29 cellular contexts compared by ENCODE assay signal in the genomic region with DNA sequence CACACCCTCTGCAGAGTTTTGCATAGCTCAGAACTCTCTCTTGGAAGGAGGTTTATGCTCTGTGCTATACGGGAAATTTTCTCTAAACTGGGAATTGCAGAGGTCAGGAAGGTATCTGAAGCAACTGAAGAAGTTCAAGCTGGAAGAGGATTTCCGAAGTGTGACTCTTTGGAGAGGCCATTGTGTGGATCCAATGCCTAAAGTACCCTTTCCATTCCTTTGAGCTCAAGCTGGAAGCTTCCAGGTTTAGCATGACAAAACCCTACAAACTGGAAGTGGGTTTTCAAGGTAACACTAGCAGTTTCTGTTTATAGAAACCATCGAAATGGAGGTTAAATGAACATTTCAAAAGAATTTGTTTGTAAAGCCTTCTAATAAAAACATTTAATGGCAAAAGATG.
"Had no signal": no experiment of that assay in that cellular context is flagged by ENCODE, and none has a peak within 500 bp of the region (broad histone marks: within the 10 kb centered on the region; RNA-seq: fewer than 3 reads in every experiment).

No MANE protein-coding gene starts in this region.

- H3K36me3 ChIP-seq: breast epithelium, Peyer's patch, SJSA1 had no signal

- DNase-seq: activated CD4-positive, alpha-beta T cell treated with anti-CD3 and anti-CD28 coated beads for 36 hours; activated CD4-positive, alpha-beta T cell treated with anti-CD3 and anti-CD28 coated beads, Interleukin-2, amount 10 ng/mL, durations not matched to agents 7 days and 5 days; activated CD4-positive, alpha-beta T cell treated with anti-CD3 and anti-CD28 coated beads, Interleukin-2, amount 50 U/mL, for 48 hours; activated CD8-positive, alpha-beta T cell treated with anti-CD3 and anti-CD28 coated beads, Interleukin-2, amount 10 ng/mL, durations not matched to agents 7 days and 5 days; activated gamma-delta T cell; activated naive CD4-positive, alpha-beta T cell treated with Interleukin-2 at 50 U/mL for 16 hours; activated naive CD8-positive, alpha-beta T cell treated with anti-CD3 and anti-CD28 coated beads, Interleukin-2, amount 10 ng/mL, durations not matched to agents 7 days and 5 days; activated T-cell treated with anti-CD3 and anti-CD28 coated beads, Interleukin-2, amount 50 U/mL, for 24 hours; body of pancreas; NCI-H1105; NCI-H1436; NCI-H1694; NCI-H1930; NCI-H2081 treated with DMSO at 0.1 percent for 48 hours; NCI-H226; NCI-H446 treated with DMSO at 0.1 percent for 48 hours; NCI-H524; PC-3; Peyer's patch; RPMI8226; SHP77 treated with DMSO at 0.1 percent for 48 hours; SK-N-SH had no signal

- H3K9me3 Mint-ChIP-seq: activated CD4-positive, alpha-beta T cell treated with anti-CD3 and anti-CD28 coated beads, Interleukin-2, amount 10 ng/mL, durations not matched to agents 7 days and 5 days; activated naive CD4-positive, alpha-beta T cell treated with anti-CD3 and anti-CD28 coated beads, Interleukin-2, amount 50 U/mL, for 24 hours; activated T-cell treated with anti-CD3 and anti-CD28 coated beads, Interleukin-2, amount 50 U/mL, for 24 hours; activated T-helper 2 cell treated with anti-CD3 and anti-CD28 coated beads, Interferon-gamma antibody, Interleukin-2, Interleukin-4, amounts not matched to agents 10 μg/mL and 5 μg/mL and 100 μg/mL, durations not matched to agents 14 hours and 24 hours and 36 hours; T-helper 1 cell treated with Interleukin-12 subunit alpha and Interleukin-12 subunit beta and Interleukin-4 antibody, amounts not matched to agents 30 μg/mL and 1 μg/mL, for 36 hours; T-helper 2 cell treated with Interferon-gamma antibody and Interleukin-4, amounts not matched to agents 5 μg/mL and 100 μg/mL, for 36 hours had no signal

- ATAC-seq: activated CD4-positive, alpha-beta T cell treated with anti-CD3 and anti-CD28 coated beads for 36 hours; activated CD4-positive, CD25-positive, alpha-beta regulatory T cell treated with anti-CD3 and anti-CD28 coated beads, Interleukin-2, amount 50 U/mL, for 24 hours; activated CD8-positive, alpha-beta T cell treated with anti-CD3 and anti-CD28 coated beads, Interleukin-2, amount 10 ng/mL, durations not matched to agents 7 days and 5 days; body of pancreas; PC-3 had no signal

- H3K27ac ChIP-seq: body of pancreas, breast epithelium, Peyer's patch, SJSA1 had no signal

- H3K4me3 ChIP-seq: body of pancreas, breast epithelium, Peyer's patch, SJSA1 had no signal

- H3K4me1 ChIP-seq: body of pancreas, breast epithelium, Peyer's patch, SJSA1 had no signal

- H3K4me3 Mint-ChIP-seq: activated CD4-positive, alpha-beta T cell treated with anti-CD3 and anti-CD28 coated beads for 36 hours; activated CD4-positive, alpha-beta T cell treated with anti-CD3 and anti-CD28 coated beads, Interleukin-2, amount 10 ng/mL, durations not matched to agents 7 days and 5 days; activated CD8-positive, alpha-beta T cell treated with anti-CD3 and anti-CD28 coated beads, Interleukin-2, amount 10 ng/mL, durations not matched to agents 7 days and 5 days; activated naive CD4-positive, alpha-beta T cell treated with anti-CD3 and anti-CD28 coated beads, Interleukin-2, amount 50 U/mL, for 24 hours; activated naive CD8-positive, alpha-beta T cell treated with anti-CD3 and anti-CD28 coated beads, Interleukin-2, amount 10 ng/mL, durations not matched to agents 7 days and 5 days; activated T-cell treated with anti-CD3 and anti-CD28 coated beads, Interleukin-2, amount 50 U/mL, for 24 hours; T-helper 1 cell treated with Interleukin-12 subunit alpha and Interleukin-12 subunit beta and Interleukin-4 antibody, amounts not matched to agents 30 μg/mL and 1 μg/mL, for 36 hours; T-helper 2 cell treated with Interferon-gamma antibody and Interleukin-4, amounts not matched to agents 5 μg/mL and 100 μg/mL, for 36 hours had no signal

- H3K4me1 Mint-ChIP-seq: activated CD4-positive, alpha-beta T cell treated with anti-CD3 and anti-CD28 coated beads for 36 hours; activated CD4-positive, alpha-beta T cell treated with anti-CD3 and anti-CD28 coated beads, Interleukin-2, amount 10 ng/mL, durations not matched to agents 7 days and 5 days; activated naive CD4-positive, alpha-beta T cell treated with anti-CD3 and anti-CD28 coated beads, Interleukin-2, amount 50 U/mL, for 24 hours; activated naive CD8-positive, alpha-beta T cell treated with anti-CD3 and anti-CD28 coated beads, Interleukin-2, amount 10 ng/mL, durations not matched to agents 7 days and 5 days had no signal

- H3K36me3 Mint-ChIP-seq: activated naive CD4-positive, alpha-beta T cell treated with anti-CD3 and anti-CD28 coated beads, Interleukin-2, amount 50 U/mL, for 24 hours; activated naive CD8-positive, alpha-beta T cell treated with anti-CD3 and anti-CD28 coated beads, Interleukin-2, amount 10 ng/mL, durations not matched to agents 7 days and 5 days had no signal

- H3K27ac Mint-ChIP-seq: activated CD4-positive, alpha-beta T cell treated with anti-CD3 and anti-CD28 coated beads for 36 hours; activated CD4-positive, alpha-beta T cell treated with anti-CD3 and anti-CD28 coated beads, Interleukin-2, amount 10 ng/mL, durations not matched to agents 7 days and 5 days; activated CD8-positive, alpha-beta T cell treated with anti-CD3 and anti-CD28 coated beads, Interleukin-2, amount 10 ng/mL, durations not matched to agents 7 days and 5 days; activated naive CD4-positive, alpha-beta T cell treated with anti-CD3 and anti-CD28 coated beads, Interleukin-2, amount 50 U/mL, for 24 hours; activated naive CD8-positive, alpha-beta T cell treated with anti-CD3 and anti-CD28 coated beads, Interleukin-2, amount 10 ng/mL, durations not matched to agents 7 days and 5 days; activated T-cell treated with anti-CD3 and anti-CD28 coated beads, Interleukin-2, amount 50 U/mL, for 24 hours; activated T-helper 2 cell treated with anti-CD3 and anti-CD28 coated beads, Interferon-gamma antibody, Interleukin-2, Interleukin-4, amounts not matched to agents 10 μg/mL and 5 μg/mL and 100 μg/mL, durations not matched to agents 14 hours and 24 hours and 36 hours; T-helper 1 cell treated with Interleukin-12 subunit alpha and Interleukin-12 subunit beta and Interleukin-4 antibody, amounts not matched to agents 30 μg/mL and 1 μg/mL, for 36 hours; T-helper 2 cell treated with Interferon-gamma antibody and Interleukin-4, amounts not matched to agents 5 μg/mL and 100 μg/mL, for 36 hours had no signal

- H3K27me3 Mint-ChIP-seq: activated CD4-positive, alpha-beta T cell treated with anti-CD3 and anti-CD28 coated beads for 36 hours; activated CD4-positive, alpha-beta T cell treated with anti-CD3 and anti-CD28 coated beads, Interleukin-2, amount 10 ng/mL, durations not matched to agents 7 days and 5 days; activated naive CD4-positive, alpha-beta T cell treated with anti-CD3 and anti-CD28 coated beads, Interleukin-2, amount 50 U/mL, for 24 hours; activated naive CD8-positive, alpha-beta T cell treated with anti-CD3 and anti-CD28 coated beads, Interleukin-2, amount 10 ng/mL, durations not matched to agents 7 days and 5 days; activated T-cell treated with anti-CD3 and anti-CD28 coated beads, Interleukin-2, amount 50 U/mL, for 24 hours had no signal

- H3K27me3 ChIP-seq: body of pancreas, breast epithelium, Peyer's patch had no signal

- H3K9me3 ChIP-seq: body of pancreas, breast epithelium, Peyer's patch, SJSA1, SK-N-SH had no signal
